In genomic region chr3:25789596-25790556, GRCh38 we compare ENCODE assay signal across 1 cellular context.
A peak's percentile ranks its signal among the peaks of the same experiment; 100 is the strongest.
TF ChIP-seq lines count a peak whose summit lies in the region.

Gene OXSM (plus strand): TSS chr3:25790090. CDS start chr3:25791021, 931 bp downstream.

TF ChIP-seq in HepG2, 621 proteins besides CTCF, POLR2A, EP300 and RAD21 (continued from another document and continues in another):
- TF ChIP-seq PRDM10 (CRISPR knock-in tag; IDR thresholded peaks at IDR 0.05; ENCODE audit: low read depth) (peak; percentile 75; the same call in 1 of the 2 replicates), ZNF501 (CRISPR knock-in tag; IDR thresholded peaks at IDR 0.05) (peak; percentile 80), ZMYM3 (CRISPR knock-in tag; IDR thresholded peaks at IDR 0.05) (peak; percentile 41; the same call in 1 of the 2 replicates), ATF7-NPFF (CRISPR knock-in tag; IDR thresholded peaks at IDR 0.05; ENCODE audit: low read depth) (peak; percentile 69), NFRKB (IDR thresholded peaks at IDR 0.05) (no peak), NFE2L2 (IDR thresholded peaks at IDR 0.05; ENCODE audit: low read length) (0 out of 2 replicates have a peak, but pooled peaks have one; percentile 19), ZNF747 (CRISPR knock-in tag; IDR thresholded peaks at IDR 0.05; ENCODE audit: borderline replicate concordance) (peak; percentile 63; the same call in 1 of the 2 replicates), ZNF766 (CRISPR knock-in tag; IDR thresholded peaks at IDR 0.05; ENCODE audit: borderline replicate concordance) (peak; percentile 66; the same call in 1 of the 2 replicates), SATB2 (CRISPR knock-in tag; IDR thresholded peaks at IDR 0.05) (0 out of 2 replicates have a peak, but pooled peaks have one; percentile 51), NR2F1 (CRISPR knock-in tag; IDR thresholded peaks at IDR 0.05) (no peak), ZNF431 (CRISPR knock-in tag; IDR thresholded peaks at IDR 0.05; ENCODE audit: borderline replicate concordance, low read depth) (peak; percentile 98), ZNF414 (CRISPR knock-in tag; IDR thresholded peaks at IDR 0.05) (peak; percentile 91), SP5 (CRISPR knock-in tag; IDR thresholded peaks at IDR 0.05; ENCODE audit: borderline replicate concordance, low read depth) (peak; percentile 44; the same call in 1 of the 2 replicates), MXD1 (CRISPR knock-in tag; IDR thresholded peaks at IDR 0.05) (peak; percentile 88), ZEB1 (IDR thresholded peaks at IDR 0.05; ENCODE audit: insufficient replicate concordance, low read depth) (no peak), ZSCAN20 (CRISPR knock-in tag; IDR thresholded peaks at IDR 0.05; ENCODE audit: borderline replicate concordance) (0 out of 2 replicates have a peak, but pooled peaks have one; percentile 12), HNRNPLL (IDR thresholded peaks at IDR 0.05; ENCODE audit: low read depth, low read length, poor library complexity, severe bottlenecking) (peak; percentile 94), KMT2B (CRISPR knock-in tag; IDR thresholded peaks at IDR 0.05) (peak; percentile 98), ZNF781 (CRISPR knock-in tag; IDR thresholded peaks at IDR 0.05; ENCODE audit: borderline replicate concordance, not compliant biosample characterization) (peak; percentile 65), TEAD2 (CRISPR knock-in tag; IDR thresholded peaks at IDR 0.05) (0 out of 2 replicates have a peak, but pooled peaks have one; percentile 55), BCL3 (CRISPR knock-in tag; IDR thresholded peaks at IDR 0.05) (no peak; the same call in 1 of the 2 replicates), ZNF282 (IDR thresholded peaks at IDR 0.05; ENCODE audit: partially characterized antibody) (no peak), TBP (CRISPR knock-in tag; IDR thresholded peaks at IDR 0.05) (no peak), MLX (CRISPR knock-in tag; IDR thresholded peaks at IDR 0.05) (peak; percentile 73; the same call in 1 of the 2 replicates), YEATS2 (CRISPR knock-in tag; IDR thresholded peaks at IDR 0.05; ENCODE audit: borderline replicate concordance) (peak; percentile 92; the same call in 1 of the 2 replicates), TSC22D2 (CRISPR knock-in tag; IDR thresholded peaks at IDR 0.05; ENCODE audit: borderline replicate concordance) (peak; percentile 72; the same call in 1 of the 2 replicates), GMEB1 (CRISPR knock-in tag; IDR thresholded peaks at IDR 0.05; ENCODE audit: borderline replicate concordance) (peak; percentile 99), ZNF770 (CRISPR knock-in tag; IDR thresholded peaks at IDR 0.05) (no peak), ZNF460 (CRISPR knock-in tag; IDR thresholded peaks at IDR 0.05; ENCODE audit: borderline replicate concordance) (no peak; the same call in 1 of the 2 replicates), HCFC1 (IDR thresholded peaks at IDR 0.05; ENCODE audit: low read depth, low read length) (no peak), ARID5B (CRISPR knock-in tag; IDR thresholded peaks at IDR 0.05) (peak; percentile 84), ZNF614 (CRISPR knock-in tag; IDR thresholded peaks at IDR 0.05; ENCODE audit: borderline replicate concordance) (peak; percentile 71; the same call in 1 of the 2 replicates), ZNF691 (CRISPR knock-in tag; IDR thresholded peaks at IDR 0.05; ENCODE audit: borderline replicate concordance, low read depth) (peak; percentile 76; the same call in 1 of the 2 replicates), ZNF709 (CRISPR knock-in tag; IDR thresholded peaks at IDR 0.05) (peak; percentile 88; the same call in 1 of the 2 replicates), ZNF652 (CRISPR knock-in tag; IDR thresholded peaks at IDR 0.05; ENCODE audit: borderline replicate concordance, low read depth) (no peak), NCOR1 (IDR thresholded peaks at IDR 0.05; ENCODE audit: borderline replicate concordance, low read length) (no peak; the same call in 1 of the 2 replicates), ZBED4 (CRISPR knock-in tag; IDR thresholded peaks at IDR 0.05; ENCODE audit: borderline replicate concordance) (peak; percentile 57; the same call in 1 of the 2 replicates), FIP1L1 (IDR thresholded peaks at IDR 0.05; ENCODE audit: borderline replicate concordance, insufficient read depth, low read depth, low read length) (no peak), ZNF350 (CRISPR knock-in tag; IDR thresholded peaks at IDR 0.05; ENCODE audit: borderline replicate concordance, low read depth) (peak; percentile 79)
